Comparison of ENCODE assay signal across 22 cellular contexts in the genomic region with DNA sequence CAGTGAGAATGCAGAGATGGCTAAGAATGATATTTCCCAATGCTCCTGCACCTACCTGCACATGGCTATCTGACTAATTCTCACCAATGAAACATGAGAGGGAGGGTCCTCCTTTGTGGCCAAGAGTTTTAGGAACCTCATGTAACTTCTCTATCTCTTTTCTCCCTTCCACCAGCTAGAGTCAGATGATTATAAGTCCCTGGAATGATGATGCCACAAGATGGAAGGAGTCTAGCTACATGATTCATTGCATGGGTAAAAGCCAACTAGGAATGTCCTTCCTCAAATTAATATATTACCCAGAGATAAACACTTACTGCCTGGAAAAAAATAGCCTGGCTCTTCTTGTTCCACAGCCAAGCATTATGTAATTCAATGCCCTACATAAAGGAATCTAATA. TPM values are rescaled to one million over a fixed set of nuclear protein-coding genes. Genes with fewer than 3 reads are reported as not detected.
DNase-seq lines count a peak whose midpoint lies in the region; ATAC-seq and TF ChIP-seq lines count a peak whose summit lies in the region.
"Had no signal": no experiment of that assay in that cellular context is flagged by ENCODE, and none has a peak within 500 bp of the region (broad histone marks: within the 10 kb centered on the region; RNA-seq: fewer than 3 reads in every experiment).

No MANE protein-coding gene starts in this region.

- H3K4me1 ChIP-seq in breast epithelium (no peaks in the 10 kb centered on the region), GM23338 (ENCODE audit: insufficient read depth) (peaks cover 23% of the 10 kb centered on the region)

- DNase-seq in MCF 10A (ENCODE audit: unreplicated experiment) = peak; percentile 38
- no peak for DNase-seq in breast epithelium (ENCODE audit: low spot score in 2 of 2)
- DNase-seq in choroid plexus epithelial cell (ENCODE audit: low read depth) = peak; percentile 18
- DNase-seq in kidney epithelial cell (ENCODE audit: low read depth) = peak; percentile 7
- DNase-seq in activated T-cell treated with anti-CD3 and anti-CD28 coated beads, Interleukin-2, amount 50 U/mL, for 4 hours = no peak
- no peak for DNase-seq in GM23338 (ENCODE audit: low spot score)
- DNase-seq: 8988T; activated CD4-positive, alpha-beta T cell treated with anti-CD3 and anti-CD28 coated beads for 4 hours; activated naive CD8-positive, alpha-beta T cell treated with anti-CD3 and anti-CD28 coated beads, Interleukin-2, amount 10 ng/mL, durations not matched to agents 7 days and 5 days; brain microvascular endothelial cell; dermis blood vessel endothelial cell; GDM1; NCI-H1436 treated with DMSO at 0.1 percent for 48 hours; NCI-H2171; NCI-H748 treated with DMSO at 0.1 percent for 48 hours; nucleus accumbens; retina; Right ventricle myocardium superior; stimulated activated CD4-positive, alpha-beta T cell treated with anti-CD3 and anti-CD28 coated beads, Interleukin-12 subunit alpha, Interleukin-12 subunit beta, amount 100 ng/mL, for 4 hours; upper lobe of left lung had no signal

- H3K9me2 ChIP-seq in GM23338 (ENCODE audit: insufficient read depth) = peaks cover 4% of the 10 kb centered on the region; the same call in 1 of the 2 replicates

- H3K27ac Mint-ChIP-seq in MCF 10A (ENCODE audit: low read depth, unreplicated experiment) = no peak overlapping the region
- H3K27ac Mint-ChIP-seq in GM23338 = no peak overlapping the region
- H3K27ac Mint-ChIP-seq: activated naive CD8-positive, alpha-beta T cell treated with anti-CD3 and anti-CD28 coated beads, Interleukin-2, amount 10 ng/mL, durations not matched to agents 7 days and 5 days had no signal

- H3K79me2 ChIP-seq in GM23338 (replicated peaks; ENCODE audit: insufficient read depth) = no peaks in the 10 kb centered on the region

- CTCF ChIA-PET in MCF 10A (lab: Yijun Ruan, JAX) = interaction anchor here (0.7 to 1.1 kb wide), 2 partner anchors 17 to 106 kb away, joined by 3 read pairs; no protein-coding TSS in a partner anchor

- H3K36me3 ChIP-seq in breast epithelium (no peaks in the 10 kb centered on the region), kidney epithelial cell (ENCODE audit: control insufficient read depth, insufficient read depth, low read length) (no peaks in the 10 kb centered on the region), GM23338 (ENCODE audit: insufficient read depth) (no peaks in the 10 kb centered on the region)
- H3K36me3 ChIP-seq: brain microvascular endothelial cell, upper lobe of left lung had no signal

- BruUV-seq in MCF 10A (replicated peaks; lab: Mats Ljungman, UMichigan) = no TSS peak

- POLR2A ChIA-PET in MCF 10A (lab: Yijun Ruan, JAX) = interaction anchor here (0.6 to 1.4 kb wide), 4 partner anchors 10 to 774 kb away, joined by 3 to 4 read pairs (median 3); no protein-coding TSS in a partner anchor

- no peaks in the 10 kb centered on the region for H4K20me1 ChIP-seq in GM23338 (replicated peaks; ENCODE audit: insufficient read depth)

- no peaks in the 10 kb centered on the region for H3K27me3 ChIP-seq in breast epithelium
- H3K27me3 ChIP-seq in kidney epithelial cell (ENCODE audit: control insufficient read depth, insufficient read depth, low read length) = no peaks in the 10 kb centered on the region
- no peaks in the 10 kb centered on the region for H3K27me3 ChIP-seq in GM23338 (ENCODE audit: insufficient read depth)
- H3K27me3 ChIP-seq: brain microvascular endothelial cell, upper lobe of left lung had no signal

- TF ChIP-seq CTCF in MCF 10A (IDR thresholded peaks at IDR 0.05; ENCODE audit: unreplicated experiment) (no peak), breast epithelium (IDR thresholded peaks at IDR 0.05) (no peak), choroid plexus epithelial cell (conservative IDR thresholded peaks at IDR 0.05; ENCODE audit: low read depth, low read length) (no peak), kidney epithelial cell (IDR thresholded peaks at IDR 0.05; ENCODE audit: insufficient read depth, low read length, poor library complexity, severe bottlenecking) (no peak), GM23338 (conservative IDR thresholded peaks at IDR 0.05; ENCODE audit: low read depth in 2 of 2) (no peak)

- no peak for TF ChIP-seq POLR2A in breast epithelium (IDR thresholded peaks at IDR 0.05)
- no peak for TF ChIP-seq POLR2A in GM18505 (IDR thresholded peaks at IDR 0.05; ENCODE audit: borderline replicate concordance, extremely low read depth, insufficient read depth, insufficient read length)

- no peak overlapping the region for H3K4me2 ChIP-seq in GM23338

- H2AFZ ChIP-seq in GM23338 = no peak overlapping the region

- no peak for ATAC-seq in activated T-cell treated with anti-CD3 and anti-CD28 coated beads, Interleukin-2, amount 50 U/mL, for 4 hours
- ATAC-seq in GM18873 (IDR thresholded peaks at IDR 0.05; ENCODE audit: low FRiP score, unreplicated experiment) (no peak), GM23338 (no peak), GM18505 (IDR thresholded peaks at IDR 0.05; ENCODE audit: unreplicated experiment) (no peak)

- intact Hi-C loops in MCF 10A (cut with micrococcal nuclease) (no loop called here), breast epithelium (cut with DNase I; ENCODE audit: low total_unique reads) (no loop called here)

- no peaks in the 10 kb centered on the region for H3K9me3 Mint-ChIP-seq in MCF 10A (ENCODE audit: unreplicated experiment)
- H3K9me3 Mint-ChIP-seq in activated T-cell treated with anti-CD3 and anti-CD28 coated beads, Interleukin-2, amount 50 U/mL, for 4 hours = no peaks in the 10 kb centered on the region
- H3K9me3 Mint-ChIP-seq in GM23338 = peaks cover 11% of the 10 kb centered on the region; the same call in 2 of the 3 replicates
- H3K9me3 Mint-ChIP-seq: activated naive CD8-positive, alpha-beta T cell treated with anti-CD3 and anti-CD28 coated beads, Interleukin-2, amount 10 ng/mL, durations not matched to agents 7 days and 5 days had no signal

- H3K36me3 Mint-ChIP-seq in MCF 10A (ENCODE audit: insufficient read depth, unreplicated experiment) (no peaks in the 10 kb centered on the region), GM23338 (ENCODE audit: low read depth) (peaks cover 14% of the 10 kb centered on the region)
- H3K36me3 Mint-ChIP-seq in activated T-cell treated with anti-CD3 and anti-CD28 coated beads, Interleukin-2, amount 50 U/mL, for 4 hours (ENCODE audit: insufficient read depth) = no peaks in the 10 kb centered on the region
- H3K36me3 Mint-ChIP-seq: activated naive CD8-positive, alpha-beta T cell treated with anti-CD3 and anti-CD28 coated beads, Interleukin-2, amount 10 ng/mL, durations not matched to agents 7 days and 5 days had no signal

- no peaks in the 10 kb centered on the region for H3K4me1 Mint-ChIP-seq in MCF 10A (ENCODE audit: insufficient read depth, unreplicated experiment)
- H3K4me1 Mint-ChIP-seq in activated T-cell treated with anti-CD3 and anti-CD28 coated beads, Interleukin-2, amount 50 U/mL, for 4 hours (ENCODE audit: low read depth) = no peaks in the 10 kb centered on the region
- peaks cover 27% of the 10 kb centered on the region for H3K4me1 Mint-ChIP-seq in GM23338
- H3K4me1 Mint-ChIP-seq: activated naive CD8-positive, alpha-beta T cell treated with anti-CD3 and anti-CD28 coated beads, Interleukin-2, amount 10 ng/mL, durations not matched to agents 7 days and 5 days had no signal

- H3K9me3 ChIP-seq in breast epithelium = no peaks in the 10 kb centered on the region
- H3K9me3 ChIP-seq: upper lobe of left lung had no signal

- H3K4me3 ChIP-seq in breast epithelium (no peak overlapping the region), choroid plexus epithelial cell (ENCODE audit: low read depth, low read length) (no peak overlapping the region), kidney epithelial cell (ENCODE audit: low read depth, low read length) (no peak overlapping the region), GM23338 (no peak overlapping the region)
- H3K4me3 ChIP-seq: upper lobe of left lung had no signal

- H3K27ac ChIP-seq in breast epithelium (no peak overlapping the region), GM23338 (ENCODE audit: low read depth) (no peak overlapping the region)
- H3K27ac ChIP-seq: brain microvascular endothelial cell, upper lobe of left lung had no signal

- H3K27me3 Mint-ChIP-seq in MCF 10A (ENCODE audit: insufficient read depth, unreplicated experiment) = peaks cover 13% of the 10 kb centered on the region
- H3K27me3 Mint-ChIP-seq in activated T-cell treated with anti-CD3 and anti-CD28 coated beads, Interleukin-2, amount 50 U/mL, for 4 hours (ENCODE audit: low read depth) = no peaks in the 10 kb centered on the region
- no peaks in the 10 kb centered on the region for H3K27me3 Mint-ChIP-seq in GM23338 (ENCODE audit: insufficient read depth, low read depth, poor library complexity)
- H3K27me3 Mint-ChIP-seq: activated naive CD8-positive, alpha-beta T cell treated with anti-CD3 and anti-CD28 coated beads, Interleukin-2, amount 10 ng/mL, durations not matched to agents 7 days and 5 days had no signal

- no peak overlapping the region for H3K4me3 Mint-ChIP-seq in MCF 10A (ENCODE audit: unreplicated experiment)
- no peak overlapping the region for H3K4me3 Mint-ChIP-seq in activated T-cell treated with anti-CD3 and anti-CD28 coated beads, Interleukin-2, amount 50 U/mL, for 4 hours
- H3K4me3 Mint-ChIP-seq in GM23338 = no peak overlapping the region
- H3K4me3 Mint-ChIP-seq: activated naive CD8-positive, alpha-beta T cell treated with anti-CD3 and anti-CD28 coated beads, Interleukin-2, amount 10 ng/mL, durations not matched to agents 7 days and 5 days had no signal

- H3F3A ChIP-seq in GM23338 (replicated peaks; ENCODE audit: low read depth) = no peaks in the 10 kb centered on the region

RNA-seq across cellular contexts. Expression of gene AASS, which starts 55.1 kb away (rescaled TPM):
- total RNA-seq in MCF 10A (2022) = 15.6 and 18.4 TPM in 2 replicates
- total RNA-seq in breast epithelium = 10 to 100 TPM; 50.1 to 81.4 (median 60.6) TPM
- 8.5 and 10.9 TPM in 2 replicates for total RNA-seq in kidney epithelial cell
- total RNA-seq in activated T-cell treated with anti-CD3 and anti-CD28 coated beads, Interleukin-2, amount 50 U/mL, for 4 hours = under 1 TPM; 0.65 to 0.90 (median 0.83) TPM
- 698 and 789 TPM in 2 replicates for total RNA-seq in GM23338 (2014; rRNA removed; shearing (Covaris generic))
- polyA plus RNA-seq in GM23338 (2016; fragmentation: Nextera tagmentation; extraction: Ambion mirVana) = 240 and 368 TPM in 2 replicates

Comparison
In these comparisons a context has a peak if more than half of its experiments do, and no peak if none do; other contexts are left out.
1. DNase-seq: peak in MCF 10A (single experiment), choroid plexus epithelial cell (single experiment) and kidney epithelial cell (single experiment); none in breast epithelium (0 of 2), activated T-cell treated with anti-CD3 and anti-CD28 coated beads, Interleukin-2, amount 50 U/mL, for 4 hours (single experiment) and GM23338 (single experiment).